9 cellular contexts compared by ENCODE assay signal in genomic region chr3:43290961-43291360, GRCh38. TPM values are rescaled to one million over a fixed set of nuclear protein-coding genes. Genes with fewer than 3 reads are reported as not detected.
DNase-seq lines count a peak whose midpoint lies in the region; ATAC-seq and TF ChIP-seq lines count a peak whose summit lies in the region.
"Had no signal": no experiment of that assay in that cellular context is flagged by ENCODE, and none has a peak within 500 bp of the region (broad histone marks: within the 10 kb centered on the region; RNA-seq: fewer than 3 reads in every experiment).

No MANE protein-coding gene starts in this region.

- TF ChIP-seq CTCF in CD8-positive, alpha-beta T cell (IDR thresholded peaks at IDR 0.05), result no peak
- no peak for TF ChIP-seq CTCF in MM.1S (IDR thresholded peaks at IDR 0.05; ENCODE audit: low read length)
- no peak for TF ChIP-seq CTCF in MCF 10A (IDR thresholded peaks at IDR 0.05; ENCODE audit: unreplicated experiment)

- H3K27ac ChIP-seq in CD8-positive, alpha-beta T cell (ENCODE audit: low read depth, low read length), result peak overlapping the region; percentile 4
- no peak overlapping the region for H3K27ac ChIP-seq in MM.1S (ENCODE audit: low read length)
- peak overlapping the region; percentile 31 for H3K27ac ChIP-seq in muscle layer of colon (ENCODE audit: low read depth, low read length)
- H3K27ac ChIP-seq in SJCRH30, result no peak overlapping the region

- H3K9ac ChIP-seq in MM.1S (ENCODE audit: low read length) (no peak overlapping the region), muscle layer of colon (ENCODE audit: low read length) (no peak overlapping the region)

- H3K4me3 ChIP-seq in CD8-positive, alpha-beta T cell (ENCODE audit: low read depth, low read length), result peak overlapping the region; percentile 70
- H3K4me3 ChIP-seq in MM.1S (ENCODE audit: low read length), result no peak overlapping the region
- no peak overlapping the region for H3K4me3 ChIP-seq in muscle layer of colon (ENCODE audit: low read depth in 1 of 2, low read length in 2 of 2)
- H3K4me3 ChIP-seq in SJCRH30, result no peak overlapping the region

- no peaks in the 10 kb centered on the region for H3K36me3 ChIP-seq in CD8-positive, alpha-beta T cell (ENCODE audit: insufficient read depth, low read length)
- no peaks in the 10 kb centered on the region for H3K36me3 ChIP-seq in MM.1S (replicated peaks; ENCODE audit: insufficient read depth, low read length)
- no peaks in the 10 kb centered on the region for H3K36me3 ChIP-seq in muscle layer of colon (ENCODE audit: insufficient read depth, low read length)
- no peaks in the 10 kb centered on the region for H3K36me3 ChIP-seq in SJCRH30

- H3K27me3 Mint-ChIP-seq in CD8-positive, alpha-beta T cell (ENCODE audit: low read depth), result no peaks in the 10 kb centered on the region
- H3K27me3 Mint-ChIP-seq in MCF 10A (ENCODE audit: insufficient read depth, unreplicated experiment), result no peaks in the 10 kb centered on the region

- DNase-seq in CD8-positive, alpha-beta T cell, result no peak
- no peak for DNase-seq in MM.1S
- peak; percentile 30 for DNase-seq in MCF 10A (ENCODE audit: unreplicated experiment)
- DNase-seq in stimulated activated CD4-positive, alpha-beta T cell treated with anti-CD3 and anti-CD28 coated beads, Interleukin-12 subunit alpha, Interleukin-12 subunit beta, amount 100 ng/mL, for 4 hours, result no peak
- DNase-seq in KG1 (lab: John Stamatoyannopoulos, UW), result no peak
- DNase-seq in SJCRH30, result no peak
- DNase-seq: NCI-H2107 had no signal

- peaks cover 67% of the 10 kb centered on the region for H3K4me1 ChIP-seq in CD8-positive, alpha-beta T cell (ENCODE audit: insufficient read depth, low read length)
- H3K4me1 ChIP-seq in MM.1S (ENCODE audit: low read length) (peaks cover 51% of the 10 kb centered on the region), muscle layer of colon (ENCODE audit: insufficient read depth, low read length) (peaks cover 54% of the 10 kb centered on the region), SJCRH30 (no peaks in the 10 kb centered on the region)

- peaks cover 68% of the 10 kb centered on the region for H3K36me3 Mint-ChIP-seq in CD8-positive, alpha-beta T cell
- no peaks in the 10 kb centered on the region for H3K36me3 Mint-ChIP-seq in MCF 10A (ENCODE audit: insufficient read depth, unreplicated experiment)

- H3K4me2 ChIP-seq in MM.1S (ENCODE audit: low read depth, low read length), result 0 out of 2 replicates have a peak overlapping the region, but pooled peaks have one; percentile 9

- H3K79me2 ChIP-seq in MM.1S (ENCODE audit: low read length), result peaks cover 91% of the 10 kb centered on the region

- H3K27ac Mint-ChIP-seq in CD8-positive, alpha-beta T cell, result peak overlapping the region; percentile 91
- H3K27ac Mint-ChIP-seq in MCF 10A (ENCODE audit: low read depth, unreplicated experiment), result peak overlapping the region; percentile 88

- POLR2A ChIA-PET in CD8-positive, alpha-beta T cell (lab: Charles Lee), result interaction anchor here (1.0 to 3.7 kb wide), 8 partner anchors 8 to 128 kb away, joined by 3 to 22 read pairs (median 5); no protein-coding TSS in a partner anchor
- POLR2A ChIA-PET in MCF 10A (lab: Yijun Ruan, JAX), result interaction anchor here (0.6 to 3.8 kb wide), 6 partner anchors 22 to 135 kb away, joined by 3 to 10 read pairs (median 4); no protein-coding TSS in a partner anchor

- CTCF ChIA-PET in CD8-positive, alpha-beta T cell (lab: Charles Lee), result interaction anchor here (0.7 to 3.1 kb wide), 8 partner anchors 25 to 329 kb away, joined by 3 to 14 read pairs (median 6); no protein-coding TSS in a partner anchor
- CTCF ChIA-PET in MCF 10A (lab: Yijun Ruan, JAX), result interaction anchor here (1.1 to 1.7 kb wide), 4 partner anchors 24 to 212 kb away, joined by 3 to 4 read pairs (median 3); no protein-coding TSS in a partner anchor

- intact Hi-C loops in CD8-positive, alpha-beta T cell (cut with DNase I, micrococcal nuclease), result loop anchor here (10.0 kb wide), 2 partner anchors 486 to 706 kb away; partner anchors contain the start of genes ACKR2 (in 1 of the 2), HIGD1A (in 1 of the 2) and SEC22C (in 1 of the 2)
- intact Hi-C loops in MCF 10A (cut with micrococcal nuclease), result no loop called here

- H3K4me1 Mint-ChIP-seq in CD8-positive, alpha-beta T cell (ENCODE audit: low read depth), result peaks cover 72% of the 10 kb centered on the region
- peaks cover 43% of the 10 kb centered on the region for H3K4me1 Mint-ChIP-seq in MCF 10A (ENCODE audit: insufficient read depth, unreplicated experiment)

- no peaks in the 10 kb centered on the region for H3K9me3 ChIP-seq in CD8-positive, alpha-beta T cell (ENCODE audit: low read length)
- H3K9me3 ChIP-seq in MM.1S (replicated peaks; ENCODE audit: insufficient read depth, low read length), result no peaks in the 10 kb centered on the region
- no peaks in the 10 kb centered on the region for H3K9me3 ChIP-seq in muscle layer of colon (ENCODE audit: low read length)
- no peaks in the 10 kb centered on the region for H3K9me3 ChIP-seq in SJCRH30 (replicated peaks)

- H3F3A ChIP-seq in MM.1S (ENCODE audit: insufficient read depth, low read length), result peaks cover 4% of the 10 kb centered on the region; the same call in 1 of the 2 replicates

- no peaks in the 10 kb centered on the region for H3K27me3 ChIP-seq in CD8-positive, alpha-beta T cell (ENCODE audit: insufficient read depth, low read length)
- H3K27me3 ChIP-seq in MM.1S (replicated peaks; ENCODE audit: insufficient read depth, low read length) (no peaks in the 10 kb centered on the region), muscle layer of colon (ENCODE audit: control insufficient read depth in 1 of 2, insufficient read depth in 2 of 2, low read length in 2 of 2) (no peaks in the 10 kb centered on the region), SJCRH30 (no peaks in the 10 kb centered on the region)

- no peaks in the 10 kb centered on the region for H3K9me3 Mint-ChIP-seq in CD8-positive, alpha-beta T cell
- H3K9me3 Mint-ChIP-seq in MCF 10A (ENCODE audit: unreplicated experiment), result no peaks in the 10 kb centered on the region

- peak overlapping the region; percentile 99 for H3K4me3 Mint-ChIP-seq in CD8-positive, alpha-beta T cell
- peak overlapping the region; percentile 27 for H3K4me3 Mint-ChIP-seq in MCF 10A (ENCODE audit: unreplicated experiment)

- no peak for ATAC-seq in CD8-positive, alpha-beta T cell
- no peak for ATAC-seq in HG02588 (IDR thresholded peaks at IDR 0.05; ENCODE audit: unreplicated experiment)

- no peaks in the 10 kb centered on the region for H3K9me2 ChIP-seq in MM.1S (replicated peaks; ENCODE audit: insufficient read depth, low read length)

- BruUV-seq in MCF 10A (replicated peaks; lab: Mats Ljungman, UMichigan), result no TSS peak

- H2AFZ ChIP-seq in MM.1S (ENCODE audit: low read length), result no peak overlapping the region

- no peaks in the 10 kb centered on the region for H4K20me1 ChIP-seq in MM.1S (ENCODE audit: insufficient read depth, low read length)

RNA-seq across cellular contexts. Expression of gene SNRK, which starts 4.6 kb away (rescaled TPM):
- 100 to 1,000 TPM; 280 to 281 TPM for total RNA-seq in CD8-positive, alpha-beta T cell
- total RNA-seq in MCF 10A (2022), result 16.6 and 18.0 TPM in 2 replicates
- total RNA-seq in SJCRH30 (2014; rRNA removed; shearing (Covaris generic)), result 9.2 and 12.6 TPM in 2 replicates

Comparison
In these comparisons a context has a peak if more than half of its experiments do, and no peak if none do; other contexts are left out.
1. H3K27ac ChIP-seq: peak in CD8-positive, alpha-beta T cell (single experiment) and muscle layer of colon (single experiment); none in MM.1S (single experiment) and SJCRH30 (single experiment).
2. RNA of gene SNRK, which starts 4.6 kb away (total RNA-seq): 280 to 281 TPM in CD8-positive, alpha-beta T cell; 16.6 to 18.0 TPM in MCF 10A and 9.2 to 12.6 TPM in SJCRH30; every median in the first group is over 10 times any median in the second.